ENCODE assay signal across 22 cellular contexts in the genomic region with DNA sequence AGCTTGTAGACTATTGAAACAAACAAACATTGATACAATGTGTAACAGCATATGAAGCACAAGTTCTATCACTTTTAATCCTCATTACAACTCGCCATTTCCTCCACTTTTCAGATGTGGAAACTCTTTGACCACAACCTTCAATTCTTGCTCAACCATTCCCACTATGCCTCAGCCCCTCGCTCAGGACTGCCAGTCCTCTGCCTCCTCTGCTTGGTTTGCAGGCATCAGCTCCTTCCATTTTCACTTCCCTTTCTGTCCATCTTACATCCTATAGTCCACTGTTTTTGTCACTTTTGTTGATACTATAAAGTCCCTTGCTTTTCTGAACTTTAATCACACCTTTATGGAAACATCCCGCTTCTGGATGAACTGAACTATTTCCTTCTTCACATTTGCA. TPM values are rescaled to one million over a fixed set of nuclear protein-coding genes. Genes with fewer than 3 reads are reported as not detected.
A peak's percentile ranks its signal among the peaks of the same experiment; 100 is the strongest.
DNase-seq lines count a peak whose midpoint lies in the region; ATAC-seq lines count a peak whose summit lies in the region.
"Had no signal": no experiment of that assay in that cellular context is flagged by ENCODE, and none has a peak within 500 bp of the region (broad histone marks: within the 10 kb centered on the region; RNA-seq: fewer than 3 reads in every experiment).

No MANE protein-coding gene starts in this region.

- H3K4me1 Mint-ChIP-seq in activated CD4-positive, alpha-beta memory T cell treated with anti-CD3 and anti-CD28 coated beads for 36 hours (ENCODE audit: low read depth): peaks cover 8% of the 10 kb centered on the region
- H3K4me1 Mint-ChIP-seq in activated CD4-positive, alpha-beta memory T cell treated with anti-CD3 and anti-CD28 coated beads, Interleukin-2, amount 10 ng/mL, durations not matched to agents 7 days and 5 days: peaks cover 18% of the 10 kb centered on the region

- H3K9me3 Mint-ChIP-seq in activated CD4-positive, alpha-beta memory T cell treated with anti-CD3 and anti-CD28 coated beads for 36 hours: no peaks in the 10 kb centered on the region
- H3K9me3 Mint-ChIP-seq in activated CD4-positive, alpha-beta memory T cell treated with anti-CD3 and anti-CD28 coated beads, Interleukin-2, amount 10 ng/mL, durations not matched to agents 7 days and 5 days: no peaks in the 10 kb centered on the region

- no peaks in the 10 kb centered on the region for H3K27me3 Mint-ChIP-seq in activated CD4-positive, alpha-beta memory T cell treated with anti-CD3 and anti-CD28 coated beads for 36 hours
- peaks cover 7% of the 10 kb centered on the region for H3K27me3 Mint-ChIP-seq in activated CD4-positive, alpha-beta memory T cell treated with anti-CD3 and anti-CD28 coated beads, Interleukin-2, amount 10 ng/mL, durations not matched to agents 7 days and 5 days

- intact Hi-C loops in activated CD4-positive, alpha-beta memory T cell treated with anti-CD3 and anti-CD28 coated beads for 36 hours (cut with micrococcal nuclease): no loop called here
- intact Hi-C loops in sciatic nerve (cut with DNase I) (no loop called here), posterior vena cava (cut with DNase I) (loop anchor here in 1 of 2 donors (2.0 kb wide), 1 partner anchor 32 kb away; a partner anchor contains a TSS)

- no peak overlapping the region for H3K27ac Mint-ChIP-seq in activated CD4-positive, alpha-beta memory T cell treated with anti-CD3 and anti-CD28 coated beads for 36 hours
- no peak overlapping the region for H3K27ac Mint-ChIP-seq in activated CD4-positive, alpha-beta memory T cell treated with anti-CD3 and anti-CD28 coated beads, Interleukin-2, amount 10 ng/mL, durations not matched to agents 7 days and 5 days

- H3K4me3 Mint-ChIP-seq in activated CD4-positive, alpha-beta memory T cell treated with anti-CD3 and anti-CD28 coated beads for 36 hours: no peak overlapping the region
- H3K4me3 Mint-ChIP-seq in activated CD4-positive, alpha-beta memory T cell treated with anti-CD3 and anti-CD28 coated beads, Interleukin-2, amount 10 ng/mL, durations not matched to agents 7 days and 5 days: no peak overlapping the region
- H3K4me3 Mint-ChIP-seq: CD4-positive, CD25-positive, alpha-beta regulatory T cell had no signal

- peak; percentile 77 for ATAC-seq in sciatic nerve
- ATAC-seq: body of pancreas had no signal

- DNase-seq in activated CD4-positive, alpha-beta memory T cell treated with anti-CD3 and anti-CD28 coated beads for 36 hours: peak; percentile 39
- DNase-seq in activated CD4-positive, alpha-beta memory T cell treated with anti-CD3 and anti-CD28 coated beads, Interleukin-2, amount 10 ng/mL, durations not matched to agents 7 days and 5 days: no peak
- DNase-seq in MV-4-11 (lab: John Stamatoyannopoulos, UW): peak; percentile 98
- DNase-seq in globus pallidus (ENCODE audit: low spot score): peak; percentile 37
- no peak for DNase-seq in sciatic nerve (ENCODE audit: low spot score)
- DNase-seq in T1000 (lab: John Stamatoyannopoulos, UW): no peak
- DNase-seq in posterior vena cava (ENCODE audit: low spot score): no peak
- DNase-seq in AG08396 (ENCODE audit: low spot score): no peak
- DNase-seq: activated CD4-positive, CD25-positive, alpha-beta regulatory T cell treated with anti-CD3 and anti-CD28 coated beads, Interleukin-2, amount 50 U/mL, for 72 hours; activated naive CD4-positive, alpha-beta T cell treated with anti-CD3 and anti-CD28 coated beads, Interleukin-2, amount 50 U/mL, for 16 hours; CD4-positive, CD25-positive, alpha-beta regulatory T cell; dermis blood vessel endothelial cell; DMS79; foreskin melanocyte; Karpas-422; NCI-H1694; NK-92 treated with Interleukin-12 subunit alpha and Interleukin-12 subunit beta, amount 100 ng/mL, for 24 hours; pancreas; SHP77 had no signal

- CTCF ChIA-PET in activated CD4-positive, alpha-beta memory T cell treated with anti-CD3 and anti-CD28 coated beads for 36 hours (lab: Charles Lee): interaction anchor here (0.7 kb wide), 1 partner anchor 48 kb away, joined by 5 read pairs; no protein-coding TSS in a partner anchor
- CTCF ChIA-PET in activated CD4-positive, alpha-beta memory T cell treated with anti-CD3 and anti-CD28 coated beads, Interleukin-2, amount 10 ng/mL, durations not matched to agents 7 days and 5 days (lab: Charles Lee): interaction anchor here (0.6 kb wide), 1 partner anchor 426 kb away, joined by 5 read pairs; no protein-coding TSS in a partner anchor

- H3K36me3 Mint-ChIP-seq in activated CD4-positive, alpha-beta memory T cell treated with anti-CD3 and anti-CD28 coated beads for 36 hours: no peaks in the 10 kb centered on the region
- H3K36me3 Mint-ChIP-seq in activated CD4-positive, alpha-beta memory T cell treated with anti-CD3 and anti-CD28 coated beads, Interleukin-2, amount 10 ng/mL, durations not matched to agents 7 days and 5 days (ENCODE audit: low read depth): no peaks in the 10 kb centered on the region
- H3K36me3 Mint-ChIP-seq: CD4-positive, CD25-positive, alpha-beta regulatory T cell had no signal

- POLR2A ChIA-PET in activated CD4-positive, alpha-beta memory T cell treated with anti-CD3 and anti-CD28 coated beads for 36 hours (lab: Charles Lee): no interaction called here
- POLR2A ChIA-PET in activated CD4-positive, alpha-beta memory T cell treated with anti-CD3 and anti-CD28 coated beads, Interleukin-2, amount 10 ng/mL, durations not matched to agents 7 days and 5 days (lab: Charles Lee): interaction anchor here (1.6 kb wide), 1 partner anchor 53 kb away, joined by 5 read pairs; a partner anchor contains a TSS

RNA-seq across cellular contexts. Expression of a gene that starts 28.2 kb away (rescaled TPM):
- 10 to 100 TPM; 36.5 to 39.3 TPM for total RNA-seq in activated CD4-positive, alpha-beta memory T cell treated with anti-CD3 and anti-CD28 coated beads for 36 hours
- 10 to 100 TPM; 39.9 to 43.4 TPM for total RNA-seq in activated CD4-positive, alpha-beta memory T cell treated with anti-CD3 and anti-CD28 coated beads, Interleukin-2, amount 10 ng/mL, durations not matched to agents 7 days and 5 days
- 0.58 TPM for total RNA-seq in sciatic nerve
- under 1 TPM; 0.42 to 0.43 TPM for total RNA-seq in posterior vena cava
- total RNA-seq: A172, body of pancreas, dermis blood vessel endothelial cell, myocyte had no signal

RNA-seq across cellular contexts. Expression of a gene that starts 32.6 kb away (rescaled TPM):
- total RNA-seq in activated CD4-positive, alpha-beta memory T cell treated with anti-CD3 and anti-CD28 coated beads for 36 hours: 1 to 10 TPM; 1.5 to 1.9 TPM
- total RNA-seq in activated CD4-positive, alpha-beta memory T cell treated with anti-CD3 and anti-CD28 coated beads, Interleukin-2, amount 10 ng/mL, durations not matched to agents 7 days and 5 days: under 1 TPM; 0.38 to 0.40 TPM
- 99.7 TPM for total RNA-seq in sciatic nerve
- 10 to 100 TPM; 86.4 to 92.5 TPM for total RNA-seq in posterior vena cava
- total RNA-seq: A172; CD4-positive, CD25-positive, alpha-beta regulatory T cell had no signal

RNA-seq across cellular contexts. Expression of a gene that starts 35.2 kb away (rescaled TPM):
- 10 to 100 TPM; 33.4 to 35.0 TPM for total RNA-seq in activated CD4-positive, alpha-beta memory T cell treated with anti-CD3 and anti-CD28 coated beads for 36 hours
- total RNA-seq in activated CD4-positive, alpha-beta memory T cell treated with anti-CD3 and anti-CD28 coated beads, Interleukin-2, amount 10 ng/mL, durations not matched to agents 7 days and 5 days: 10 to 100 TPM; 45.0 to 49.0 TPM
- total RNA-seq in sciatic nerve: 23.5 TPM
- 10 to 100 TPM; 15.3 to 20.6 TPM for total RNA-seq in posterior vena cava

RNA-seq across cellular contexts. Expression of a gene that starts 41.2 kb away (rescaled TPM):
- total RNA-seq in activated CD4-positive, alpha-beta memory T cell treated with anti-CD3 and anti-CD28 coated beads for 36 hours: under 1 TPM; 0.17 to 0.26 TPM
- 1 to 10 TPM in 1 of 2 experiments, under 1 TPM in 1; 0.78 to 1.3 TPM for total RNA-seq in activated CD4-positive, alpha-beta memory T cell treated with anti-CD3 and anti-CD28 coated beads, Interleukin-2, amount 10 ng/mL, durations not matched to agents 7 days and 5 days
- total RNA-seq in sciatic nerve (16.8 TPM), posterior vena cava (1 to 10 TPM; 1.9 to 3.3 TPM)

RNA-seq across cellular contexts. Expression of a gene that starts 53.9 kb away (rescaled TPM):
- total RNA-seq in activated CD4-positive, alpha-beta memory T cell treated with anti-CD3 and anti-CD28 coated beads for 36 hours: 10 to 100 TPM; 27.7 to 30.2 TPM
- total RNA-seq in activated CD4-positive, alpha-beta memory T cell treated with anti-CD3 and anti-CD28 coated beads, Interleukin-2, amount 10 ng/mL, durations not matched to agents 7 days and 5 days: 10 to 100 TPM; 45.1 to 50.9 TPM
- 19.9 TPM for total RNA-seq in sciatic nerve
- total RNA-seq in posterior vena cava: 10 to 100 TPM in 1 of 2 donors, 1 to 10 TPM in 1; 6.2 to 11.1 TPM

Comparison
In these comparisons a context has a peak if more than half of its experiments do, and no peak if none do; other contexts are left out.
1. DNase-seq: peak in activated CD4-positive, alpha-beta memory T cell treated with anti-CD3 and anti-CD28 coated beads for 36 hours (single experiment), MV-4-11 (single experiment) and globus pallidus (single experiment); none in activated CD4-positive, alpha-beta memory T cell treated with anti-CD3 and anti-CD28 coated beads, Interleukin-2, amount 10 ng/mL, durations not matched to agents 7 days and 5 days (single experiment), sciatic nerve (single experiment), T1000 (single experiment), posterior vena cava (single experiment) and AG08396 (single experiment).
2. RNA of a gene that starts 28.2 kb away (total RNA-seq): 39.9 to 43.4 TPM in activated CD4-positive, alpha-beta memory T cell treated with anti-CD3 and anti-CD28 coated beads, Interleukin-2, amount 10 ng/mL, durations not matched to agents 7 days and 5 days and 36.5 to 39.3 TPM in activated CD4-positive, alpha-beta memory T cell treated with anti-CD3 and anti-CD28 coated beads for 36 hours; 0.58 TPM in sciatic nerve (single experiment) and 0.42 to 0.43 TPM in posterior vena cava; every median in the first group is over 10 times any median in the second.
3. RNA of a gene that starts 32.6 kb away (total RNA-seq): 99.7 TPM in sciatic nerve (single experiment) and 86.4 to 92.5 TPM in posterior vena cava; 1.5 to 1.9 TPM in activated CD4-positive, alpha-beta memory T cell treated with anti-CD3 and anti-CD28 coated beads for 36 hours and 0.38 to 0.40 TPM in activated CD4-positive, alpha-beta memory T cell treated with anti-CD3 and anti-CD28 coated beads, Interleukin-2, amount 10 ng/mL, durations not matched to agents 7 days and 5 days; every median in the first group is over 10 times any median in the second.